ENCODE assay signal across 9 cellular contexts in genomic region chr15:90957791-90958190, GRCh38. TPM values are rescaled to one million over a fixed set of nuclear protein-coding genes. Genes with fewer than 3 reads are reported as not detected.
A peak's percentile ranks its signal among the peaks of the same experiment; 100 is the strongest.
DNase-seq lines count a peak whose midpoint lies in the region; ATAC-seq lines count a peak whose summit lies in the region.
"Had no signal": no experiment of that assay in that cellular context is flagged by ENCODE, and none has a peak within 500 bp of the region (broad histone marks: within the 10 kb centered on the region; RNA-seq: fewer than 3 reads in every experiment).

No MANE protein-coding gene starts in this region.

- H3K27ac ChIP-seq in caudate nucleus (ENCODE audit: low read depth, low read length), result peak overlapping the region; percentile 40
- no peak overlapping the region for H3K27ac ChIP-seq in muscle layer of duodenum (ENCODE audit: low read length)

- H3K9me3 ChIP-seq in muscle layer of duodenum (ENCODE audit: control insufficient read depth in 1 of 2, low read length in 2 of 2), result no peaks in the 10 kb centered on the region

- H3K9me3 Mint-ChIP-seq in stimulated activated naive CD8-positive, alpha-beta T cell treated with anti-CD3 and anti-CD28 coated beads, Interleukin-15, Interleukin-2, amounts not matched to agents 100 ng/mL and 50 ng/mL, for 24 hours, result no peaks in the 10 kb centered on the region

- no peaks in the 10 kb centered on the region for H3K27me3 Mint-ChIP-seq in stimulated activated naive CD8-positive, alpha-beta T cell treated with anti-CD3 and anti-CD28 coated beads, Interleukin-15, Interleukin-2, amounts not matched to agents 100 ng/mL and 50 ng/mL, for 24 hours

- H3K27ac Mint-ChIP-seq in stimulated activated naive CD8-positive, alpha-beta T cell treated with anti-CD3 and anti-CD28 coated beads, Interleukin-15, Interleukin-2, amounts not matched to agents 100 ng/mL and 50 ng/mL, for 24 hours, result peak overlapping the region; percentile 47

- no peaks in the 10 kb centered on the region for H3K27me3 ChIP-seq in muscle layer of duodenum (ENCODE audit: low read depth, low read length)

- H3K4me3 ChIP-seq in muscle layer of duodenum (ENCODE audit: low read depth in 1 of 2, low read length in 2 of 2), result peak overlapping the region; percentile 1 to 84

- peaks cover 24 to 31% of the 10 kb centered on the region in 2 donors for H3K36me3 ChIP-seq in muscle layer of duodenum (ENCODE audit: control insufficient read depth in 1 of 2, insufficient read depth in 2 of 2, low read length in 2 of 2)

- peaks cover 7 to 26% of the 10 kb centered on the region in 2 donors for H3K4me1 ChIP-seq in muscle layer of duodenum (ENCODE audit: control insufficient read depth in 1 of 2, insufficient read depth in 2 of 2, low read length in 2 of 2)

- H3K36me3 Mint-ChIP-seq in stimulated activated naive CD8-positive, alpha-beta T cell treated with anti-CD3 and anti-CD28 coated beads, Interleukin-15, Interleukin-2, amounts not matched to agents 100 ng/mL and 50 ng/mL, for 24 hours (ENCODE audit: low read depth), result peaks cover 46% of the 10 kb centered on the region

- ATAC-seq in stimulated activated naive CD8-positive, alpha-beta T cell treated with anti-CD3 and anti-CD28 coated beads, Interleukin-15, Interleukin-2, amounts not matched to agents 100 U/mL and 50 U/mL, for 24 hours, result no peak
- ATAC-seq in esophagus mucosa (no peak), GM19035 (IDR thresholded peaks at IDR 0.05; ENCODE audit: unreplicated experiment) (no peak), HG03159 (IDR thresholded peaks at IDR 0.05; ENCODE audit: unreplicated experiment) (no peak)
- no peak for ATAC-seq in activated CD4-positive, CD25-positive, alpha-beta regulatory T cell treated with anti-CD3 and anti-CD28 coated beads, Interleukin-2, amount 50 U/mL, for 24 hours

- peaks cover 12% of the 10 kb centered on the region for H3K4me1 Mint-ChIP-seq in stimulated activated naive CD8-positive, alpha-beta T cell treated with anti-CD3 and anti-CD28 coated beads, Interleukin-15, Interleukin-2, amounts not matched to agents 100 ng/mL and 50 ng/mL, for 24 hours (ENCODE audit: low read depth)

- no peak for DNase-seq in stimulated activated naive CD8-positive, alpha-beta T cell treated with anti-CD3 and anti-CD28 coated beads, Interleukin-15, Interleukin-2, amounts not matched to agents 100 U/mL and 50 U/mL, for 24 hours
- DNase-seq in caudate nucleus (lab: John Stamatoyannopoulos, UW), result peak in 3 of 61 donors; percentile 29 to 39 (median 35)
- DNase-seq: KG1 had no signal

- H3K4me3 Mint-ChIP-seq in stimulated activated naive CD8-positive, alpha-beta T cell treated with anti-CD3 and anti-CD28 coated beads, Interleukin-15, Interleukin-2, amounts not matched to agents 100 ng/mL and 50 ng/mL, for 24 hours, result peak overlapping the region; percentile 57

RNA-seq across cellular contexts. Expression of gene RCCD1, which starts 3.1 kb away (rescaled TPM):
- total RNA-seq in esophagus mucosa, result 8.8 TPM

RNA-seq across cellular contexts. Expression of gene UNC45A, which starts 22.7 kb away (rescaled TPM):
- total RNA-seq in esophagus mucosa, result 48.9 TPM

RNA-seq across cellular contexts. Expression of gene HDDC3, which starts 25.4 kb away (rescaled TPM):
- total RNA-seq in esophagus mucosa, result 10.6 TPM

RNA-seq across cellular contexts. Expression of gene PRC1, which starts 36.5 kb away (rescaled TPM):
- total RNA-seq in esophagus mucosa, result 49.4 TPM

RNA-seq across cellular contexts. Expression of gene MAN2A2, which starts 54.7 kb away (rescaled TPM):
- total RNA-seq in esophagus mucosa, result 15.3 TPM
